In genomic region chr9:93108301-93109041, GRCh38 we compare ENCODE assay signal across 12 cellular contexts. TPM values are rescaled to one million over a fixed set of nuclear protein-coding genes. Genes with fewer than 3 reads are reported as not detected.
DNase-seq lines count a peak whose midpoint lies in the region; ATAC-seq and TF ChIP-seq lines count a peak whose summit lies in the region.
"Had no signal": no experiment of that assay in that cellular context is flagged by ENCODE, and none has a peak within 500 bp of the region (broad histone marks: within the 10 kb centered on the region; RNA-seq: fewer than 3 reads in every experiment).

No MANE protein-coding gene starts in this region.

- no peak overlapping the region for H2BK20ac ChIP-seq in H9 (ENCODE audit: low read depth, low read length, poor library complexity, severe bottlenecking)

- H3K79me2 ChIP-seq in SK-N-SH (ENCODE audit: insufficient read depth) (peaks cover 51% of the 10 kb centered on the region), H9 (ENCODE audit: insufficient read depth, low read length) (no peaks in the 10 kb centered on the region)

- no peak overlapping the region for H2AK5ac ChIP-seq in H9 (ENCODE audit: insufficient read length, low read length)

- no peak overlapping the region for H3K23ac ChIP-seq in H9 (ENCODE audit: insufficient read length, low read depth, low read length)

- POLR2A ChIA-PET in SK-N-SH (lab: Yijun Ruan, JAX), result no interaction called here
- POLR2A ChIA-PET in activated CD4-positive, alpha-beta memory T cell treated with anti-CD3 and anti-CD28 coated beads, Interleukin-2, amount 10 ng/mL, durations not matched to agents 7 days and 5 days (lab: Charles Lee), result interaction anchor here (0.6 to 3.6 kb wide), 16 partner anchors 12 to 346 kb away, joined by 3 to 38 read pairs (median 4); partner anchors contain the start of genes CARD19 and NINJ1

- no peak for TF ChIP-seq POLR2A in heart left ventricle (IDR thresholded peaks at IDR 0.05)

- H3T11ph ChIP-seq in H9 (ENCODE audit: low read length), result no peak overlapping the region

- peaks cover 3% of the 10 kb centered on the region for H3K79me1 ChIP-seq in H9 (ENCODE audit: insufficient read depth, low read depth, low read length, poor library complexity, severe bottlenecking)

- no peaks in the 10 kb centered on the region for H3K23me2 ChIP-seq in H9 (ENCODE audit: insufficient read length, low read depth, low read length, poor library complexity, severe bottlenecking)

- H3K9me3 Mint-ChIP-seq in activated CD4-positive, alpha-beta memory T cell treated with anti-CD3 and anti-CD28 coated beads, Interleukin-2, amount 10 ng/mL, durations not matched to agents 7 days and 5 days, result peaks cover 14% of the 10 kb centered on the region
- H3K9me3 Mint-ChIP-seq in stimulated activated memory B cell treated with anti-CD40 and anti-IgM and Interleukin-4, amounts not matched to agents 10 μg/mL and 1 μg/mL and 100 μg/mL, for 72 hours, result peaks cover 6% of the 10 kb centered on the region
- H3K9me3 Mint-ChIP-seq in H9, result no peaks in the 10 kb centered on the region; a peak in 2 of 5 replicates

- TF ChIP-seq EP300 in SK-N-SH (IDR thresholded peaks at IDR 0.05; ENCODE audit: borderline replicate concordance in 1 of 2, low read depth in 1 of 2, low read length in 1 of 2), result no peak

- H3K4me1 Mint-ChIP-seq in activated CD4-positive, alpha-beta memory T cell treated with anti-CD3 and anti-CD28 coated beads, Interleukin-2, amount 10 ng/mL, durations not matched to agents 7 days and 5 days, result peaks cover 65% of the 10 kb centered on the region
- H3K4me1 Mint-ChIP-seq in stimulated activated memory B cell treated with anti-CD40 and anti-IgM and Interleukin-4, amounts not matched to agents 10 μg/mL and 1 μg/mL and 100 μg/mL, for 72 hours, result peaks cover 61% of the 10 kb centered on the region
- peaks cover 0 to 3% of the 10 kb centered on the region in 2 experiments; a peak in 1 of 4 replicates for H3K4me1 Mint-ChIP-seq in H9

- CTCF ChIA-PET in SK-N-SH (lab: Yijun Ruan, JAX), result interaction anchor here (0.6 to 5.6 kb wide), 48 partner anchors 10 to 851 kb away, joined by 3 to 53 read pairs (median 4); partner anchors contain the start of genes CARD19 and NINJ1
- CTCF ChIA-PET in activated CD4-positive, alpha-beta memory T cell treated with anti-CD3 and anti-CD28 coated beads, Interleukin-2, amount 10 ng/mL, durations not matched to agents 7 days and 5 days (lab: Charles Lee), result interaction anchor here (0.6 to 4.3 kb wide), 50 partner anchors 11 to 1167 kb away, joined by 3 to 55 read pairs (median 4); partner anchors contain the start of genes CARD19, FAM120AOS and NINJ1

- H3K9me3 ChIP-seq in SK-N-SH, result no peaks in the 10 kb centered on the region
- H3K9me3 ChIP-seq in heart left ventricle, result peaks cover 0 to 13% (median 2%) of the 10 kb centered on the region in 12 donors
- no peaks in the 10 kb centered on the region for H3K9me3 ChIP-seq in H9 (ENCODE audit: control insufficient read depth, low read depth, low read length)

- H3K9me2 ChIP-seq in SK-N-SH, result no peaks in the 10 kb centered on the region

- peaks cover 65% of the 10 kb centered on the region for H3K36me3 Mint-ChIP-seq in activated CD4-positive, alpha-beta memory T cell treated with anti-CD3 and anti-CD28 coated beads, Interleukin-2, amount 10 ng/mL, durations not matched to agents 7 days and 5 days (ENCODE audit: low read depth)
- H3K36me3 Mint-ChIP-seq in stimulated activated memory B cell treated with anti-CD40 and anti-IgM and Interleukin-4, amounts not matched to agents 10 μg/mL and 1 μg/mL and 100 μg/mL, for 72 hours, result peaks cover 49% of the 10 kb centered on the region
- H3K36me3 Mint-ChIP-seq in H9 (ENCODE audit: insufficient read depth in 1 of 3, low read depth in 3 of 3), result peaks cover 0 to 8% (median 3%) of the 10 kb centered on the region in 3 experiments; a peak in 5 of 7 replicates

- TF ChIP-seq CTCF in SK-N-SH (IDR thresholded peaks at IDR 0.05) (no peak), heart left ventricle (IDR thresholded peaks at IDR 0.05) (no peak), H9 (conservative IDR thresholded peaks at IDR 0.05) (no peak)

- no peak overlapping the region for H3K56ac ChIP-seq in H9 (ENCODE audit: insufficient read length, low read depth, low read length)

- H3K4me3 ChIP-seq in SK-N-SH (ENCODE audit: low read depth in 2 of 2, low read length in 1 of 2) (no peak overlapping the region), heart left ventricle (no peak overlapping the region)
- H3K4me3 ChIP-seq: transverse colon had no signal

- H3K27me3 ChIP-seq in SK-N-SH (ENCODE audit: insufficient read depth), result no peaks in the 10 kb centered on the region
- H3K27me3 ChIP-seq in heart left ventricle, result no peaks in the 10 kb centered on the region
- no peaks in the 10 kb centered on the region for H3K27me3 ChIP-seq in H9 (ENCODE audit: insufficient read depth, low read length)
- H3K27me3 ChIP-seq: transverse colon had no signal

- no peaks in the 10 kb centered on the region for H3K27me3 Mint-ChIP-seq in activated CD4-positive, alpha-beta memory T cell treated with anti-CD3 and anti-CD28 coated beads, Interleukin-2, amount 10 ng/mL, durations not matched to agents 7 days and 5 days
- H3K27me3 Mint-ChIP-seq in stimulated activated memory B cell treated with anti-CD40 and anti-IgM and Interleukin-4, amounts not matched to agents 10 μg/mL and 1 μg/mL and 100 μg/mL, for 72 hours, result no peaks in the 10 kb centered on the region
- no peaks in the 10 kb centered on the region for H3K27me3 Mint-ChIP-seq in H9 (ENCODE audit: low read depth)
- H3K27me3 Mint-ChIP-seq: brain had no signal

- DNase-seq in SK-N-SH, result no peak
- DNase-seq in activated CD4-positive, alpha-beta memory T cell treated with anti-CD3 and anti-CD28 coated beads, Interleukin-2, amount 10 ng/mL, durations not matched to agents 7 days and 5 days, result peak; percentile 68
- peak in 3 of 5 donors; percentile 24 to 47 (median 27) for DNase-seq in heart left ventricle
- no peak for DNase-seq in H9
- DNase-seq in NCI-H1694 (lab: John Stamatoyannopoulos, UW), result no peak

- peaks cover 3 to 33% of the 10 kb centered on the region in 2 experiments for H3K36me3 ChIP-seq in SK-N-SH (replicated peaks in 1 of 2; ENCODE audit: control insufficient read depth in 1 of 2, insufficient read depth in 2 of 2, low read length in 1 of 2)
- peaks cover 0 to 47% (median 22%) of the 10 kb centered on the region in 9 donors for H3K36me3 ChIP-seq in heart left ventricle

- intact Hi-C loops in heart left ventricle (cut with DNase I), result loop anchor here in 5 of 10 donors (2.0 to 10.0 kb wide), 8 partner anchors 104 to 336 kb away; no protein-coding TSS in a partner anchor

- H3K9ac ChIP-seq in SK-N-SH, result no peak overlapping the region
- no peak overlapping the region for H3K9ac ChIP-seq in H9 (ENCODE audit: extremely low read depth, insufficient read length, low read length)

- H3K4me3 Mint-ChIP-seq in activated CD4-positive, alpha-beta memory T cell treated with anti-CD3 and anti-CD28 coated beads, Interleukin-2, amount 10 ng/mL, durations not matched to agents 7 days and 5 days, result peak overlapping the region; percentile 32
- H3K4me3 Mint-ChIP-seq in stimulated activated memory B cell treated with anti-CD40 and anti-IgM and Interleukin-4, amounts not matched to agents 10 μg/mL and 1 μg/mL and 100 μg/mL, for 72 hours, result no peak overlapping the region
- H3K4me3 Mint-ChIP-seq in H9, result no peak overlapping the region
- H3K4me3 Mint-ChIP-seq: brain had no signal

- H3K27ac Mint-ChIP-seq in activated CD4-positive, alpha-beta memory T cell treated with anti-CD3 and anti-CD28 coated beads, Interleukin-2, amount 10 ng/mL, durations not matched to agents 7 days and 5 days, result peak overlapping the region; percentile 61
- peak overlapping the region; percentile 71 for H3K27ac Mint-ChIP-seq in stimulated activated memory B cell treated with anti-CD40 and anti-IgM and Interleukin-4, amounts not matched to agents 10 μg/mL and 1 μg/mL and 100 μg/mL, for 72 hours
- H3K27ac Mint-ChIP-seq in H9, result no peak overlapping the region

- H4K8ac ChIP-seq in H9 (replicated peaks; ENCODE audit: insufficient read length, low read depth, low read length), result no peak overlapping the region

- no peak overlapping the region for H2BK12ac ChIP-seq in H9 (ENCODE audit: insufficient read length, low read depth, low read length)

- no peak overlapping the region for H2BK15ac ChIP-seq in H9 (ENCODE audit: low read depth, low read length)

- no peaks in the 10 kb centered on the region for H3F3A ChIP-seq in SK-N-SH (replicated peaks; ENCODE audit: insufficient read depth)

- TF ChIP-seq RAD21 in SK-N-SH (IDR thresholded peaks at IDR 0.05; ENCODE audit: low read length), result no peak

- no peak overlapping the region for H3K18ac ChIP-seq in H9 (ENCODE audit: insufficient read length, low read depth, low read length)

- 75% methylated on average over 5 of the region's 14 CpGs for WGBS in SK-N-SH (ENCODE audit: low lambda C conversion rate)
- WGBS in heart left ventricle, 4 donors, result 85 to 90% (median 89%) methylated on average over 6 to 14 of the region's 14 CpGs
- WGBS in H9 (ENCODE audit: extremely low coverage, insufficient read length, low lambda C conversion rate), result no CpG with 5 or more reads among the region's 14 CpGs

- H3K4me2 ChIP-seq in SK-N-SH (no peak overlapping the region), H9 (ENCODE audit: insufficient read depth, insufficient read length, low read length) (no peak overlapping the region)

- no peak overlapping the region for H2AFZ ChIP-seq in SK-N-SH (ENCODE audit: low read depth)
- H2AFZ ChIP-seq in H9 (ENCODE audit: low read length), result no peak overlapping the region

- H4K20me1 ChIP-seq in SK-N-SH (ENCODE audit: insufficient read depth) (peaks cover 22% of the 10 kb centered on the region), H9 (ENCODE audit: control insufficient read depth, insufficient read depth, insufficient read length) (no peaks in the 10 kb centered on the region)

- H2BK120ac ChIP-seq in H9 (ENCODE audit: low read depth, low read length, poor library complexity, severe bottlenecking), result no peak overlapping the region

- H3K4me1 ChIP-seq in SK-N-SH (ENCODE audit: control insufficient read depth in 1 of 2, insufficient read depth in 2 of 2, low read depth in 1 of 2, low read length in 1 of 2), result peaks cover 0 to 9% of the 10 kb centered on the region in 2 experiments; a peak in 1 of 4 replicates
- H3K4me1 ChIP-seq in heart left ventricle, result peaks cover 0 to 65% (median 0%) of the 10 kb centered on the region in 12 donors
- no peaks in the 10 kb centered on the region for H3K4me1 ChIP-seq in H9 (ENCODE audit: insufficient read depth, low read length)

- no peak overlapping the region for H3K4ac ChIP-seq in H9 (ENCODE audit: low read depth, low read length)

- no peak overlapping the region for H2BK5ac ChIP-seq in H9 (ENCODE audit: insufficient read length, low read length)

- H4K5ac ChIP-seq in H9 (ENCODE audit: insufficient read length, low read depth, low read length), result no peak overlapping the region

- H3K27ac ChIP-seq in SK-N-SH (ENCODE audit: low read depth in 2 of 2, low read length in 1 of 2), result no peak overlapping the region; a peak in 1 of 4 replicates
- no peak overlapping the region for H3K27ac ChIP-seq in heart left ventricle
- no peak overlapping the region for H3K27ac ChIP-seq in H9 (ENCODE audit: insufficient read length, low read depth, low read length)

- H3K14ac ChIP-seq in H9 (ENCODE audit: insufficient read depth, low read length), result no peak overlapping the region; the same call in 1 of the 2 replicates

- ATAC-seq in SK-N-SH treated with all-trans-retinoic acid at 6 μM for 48 hours (peak; percentile 14; the same call in 2 of the 3 replicates), heart left ventricle (peak in 1 of 4 donors; percentile 7), HG03457 (IDR thresholded peaks at IDR 0.05; ENCODE audit: unreplicated experiment) (no peak)
- ATAC-seq in stimulated activated memory B cell treated with anti-CD40 and anti-IgM and Interleukin-4, amounts not matched to agents 10 μg/mL and 1 μg/mL and 100 μg/mL, for 72 hours, result peak; percentile 82

- H4K91ac ChIP-seq in H9 (ENCODE audit: insufficient read length, low read depth, low read length), result no peak overlapping the region

RNA-seq across cellular contexts. Expression of gene CARD19, which starts 12.5 kb away (rescaled TPM):
- polyA plus RNA-seq in SK-N-SH (2012; rRNA removed), result 141 and 165 TPM in 2 replicates
- 70.5 and 92.4 TPM in 2 replicates for polyA plus RNA-seq in SK-N-SH (2012; cell fraction: cytosol; rRNA removed)
- 149 and 161 TPM in 2 replicates for polyA plus RNA-seq in SK-N-SH (2012; cell fraction: nucleus; rRNA removed)
- 10 to 100 TPM; 80.4 to 83.5 TPM for total RNA-seq in activated CD4-positive, alpha-beta memory T cell treated with anti-CD3 and anti-CD28 coated beads, Interleukin-2, amount 10 ng/mL, durations not matched to agents 7 days and 5 days
- 10 to 100 TPM; 24.2 to 46.2 (median 27.5) TPM for total RNA-seq in heart left ventricle
- 10 to 100 TPM; 38.9 to 42.7 TPM for polyA plus RNA-seq in heart left ventricle
- total RNA-seq in H9 (2021), result 21.4 and 23.6 TPM in 2 replicates

RNA-seq across cellular contexts. Expression of gene NINJ1, which starts 25.6 kb away (rescaled TPM):
- polyA plus RNA-seq in SK-N-SH (2012; rRNA removed) (23.2 and 31.7 TPM in 2 replicates), heart left ventricle (10 to 100 TPM; 52.0 to 52.9 TPM)
- 12.9 and 25.6 TPM in 2 replicates for polyA plus RNA-seq in SK-N-SH (2012; cell fraction: cytosol; rRNA removed)
- 14.4 and 14.8 TPM in 2 replicates for polyA plus RNA-seq in SK-N-SH (2012; cell fraction: nucleus; rRNA removed)
- total RNA-seq in activated CD4-positive, alpha-beta memory T cell treated with anti-CD3 and anti-CD28 coated beads, Interleukin-2, amount 10 ng/mL, durations not matched to agents 7 days and 5 days, result 10 to 100 TPM; 36.9 to 37.4 TPM
- total RNA-seq in heart left ventricle (10 to 100 TPM; 42.2 to 96.1 (median 56.3) TPM), H9 (2021) (27.4 and 28.9 TPM in 2 replicates)

RNA-seq across cellular contexts. Expression of gene SUSD3, which starts 50.0 kb away (rescaled TPM):
- polyA plus RNA-seq in SK-N-SH (2012; rRNA removed) (0.49 and 0.67 TPM in 2 replicates), heart left ventricle (under 1 TPM in 1 of 2 donors, not detected in 1; 0.50 TPM)
- 0.33 and 0.35 TPM in 2 replicates for polyA plus RNA-seq in SK-N-SH (2012; cell fraction: cytosol; rRNA removed)
- 0.09 and 0.13 TPM in 2 replicates for polyA plus RNA-seq in SK-N-SH (2012; cell fraction: nucleus; rRNA removed)
- 10 to 100 TPM; 69.6 to 71.4 TPM for total RNA-seq in activated CD4-positive, alpha-beta memory T cell treated with anti-CD3 and anti-CD28 coated beads, Interleukin-2, amount 10 ng/mL, durations not matched to agents 7 days and 5 days
- total RNA-seq in heart left ventricle (1 to 10 TPM in 2 of 9 donors, under 1 TPM in 5, not detected in 2; 0.29 to 5.2 (median 0.56) TPM), H9 (2021) (7.8 and 9.0 TPM in 2 replicates)
- total RNA-seq: A172, lung microvascular endothelial cell had no signal

Comparison
In these comparisons a context has a peak if more than half of its experiments do, and no peak if none do; other contexts are left out.
1. DNase-seq: peak in activated CD4-positive, alpha-beta memory T cell treated with anti-CD3 and anti-CD28 coated beads, Interleukin-2, amount 10 ng/mL, durations not matched to agents 7 days and 5 days (single experiment) and heart left ventricle (3 of 5); none in SK-N-SH (single experiment), H9 (single experiment) and NCI-H1694 (single experiment).
2. H3K27ac Mint-ChIP-seq: peak in activated CD4-positive, alpha-beta memory T cell treated with anti-CD3 and anti-CD28 coated beads, Interleukin-2, amount 10 ng/mL, durations not matched to agents 7 days and 5 days (single experiment) and stimulated activated memory B cell treated with anti-CD40 and anti-IgM and Interleukin-4, amounts not matched to agents 10 μg/mL and 1 μg/mL and 100 μg/mL, for 72 hours (single experiment); none in H9 (0 of 3).